In the genomic region with DNA sequence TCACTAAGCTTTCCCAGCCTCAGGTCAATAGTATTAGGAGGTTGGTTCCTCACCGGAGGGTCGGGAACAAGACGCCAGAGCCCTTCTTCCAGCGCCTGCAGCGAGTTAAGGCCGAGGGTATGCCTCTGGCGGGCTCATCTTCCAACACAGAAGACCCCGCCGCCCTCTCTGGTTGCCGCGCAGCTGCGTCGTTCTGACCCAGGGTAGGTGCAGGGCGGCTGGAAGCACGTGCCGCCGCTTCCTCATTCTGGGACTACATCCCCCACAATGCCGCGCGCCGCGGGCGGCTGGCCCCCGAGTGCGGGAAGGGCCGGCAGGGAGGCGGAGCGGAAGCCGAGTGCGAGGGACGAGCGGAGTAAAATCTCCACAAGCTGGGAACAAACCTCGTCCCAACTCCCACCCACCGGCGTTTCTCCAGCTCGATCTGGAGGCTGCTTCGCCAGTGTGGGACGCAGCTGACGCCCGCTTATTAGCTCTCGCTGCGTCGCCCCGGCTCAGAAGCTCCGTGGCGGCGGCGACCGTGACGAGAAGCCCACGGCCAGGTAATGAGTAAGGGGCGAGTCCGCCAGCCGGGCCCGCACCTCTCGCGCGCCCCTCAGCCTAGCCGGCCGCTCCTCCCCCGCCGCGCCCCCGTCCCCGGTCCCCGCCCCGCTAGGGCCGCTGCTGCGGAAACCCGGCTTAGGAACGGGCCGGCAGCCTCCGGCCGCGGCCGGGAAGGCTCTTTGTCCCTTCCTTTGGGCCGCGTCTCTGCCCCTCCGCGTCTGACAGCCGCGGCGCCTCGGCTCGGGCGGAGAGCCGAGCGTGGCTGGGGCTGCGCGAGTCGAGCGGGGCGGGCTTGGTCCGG, we compare ENCODE assay signal across 8 cellular contexts. TPM values are rescaled to one million over a fixed set of nuclear protein-coding genes. Genes with fewer than 3 reads are reported as not detected.
DNase-seq lines count a peak whose midpoint lies in the region; ATAC-seq, FAIRE-seq and TF ChIP-seq lines count a peak whose summit lies in the region.

Gene CCDC126, plus strand, starts transcription at position 319 of the 844 bp plus-strand sequence. CDS start 13,934 bp downstream, outside the sequence.

- no peak for TF ChIP-seq CTCF in mucosa of descending colon (IDR thresholded peaks at IDR 0.05)

- in situ Hi-C loops in Caki2 (cut with HindIII; ENCODE audit: low pct_unique_long_range_greater_than_20kb, low sequenced_read_pairs) = no loop called here

- peak within 1 kb of the TSS; percentile 91 for H3K9ac ChIP-seq in NT2/D1 (ENCODE audit: insufficient read length, low read depth)

- peak; percentile 86 for FAIRE-seq in HTR-8/SVneo (lab: Jason Lieb, UNC)

- DNase-seq in Caki2 (ENCODE audit: low read depth) = peak; percentile 90
- peak; percentile 92 for DNase-seq in HTR-8/SVneo (ENCODE audit: insufficient read length, low spot score)
- peak; percentile 93 for DNase-seq in NT2/D1 (ENCODE audit: low read depth, low spot score)
- peak; percentile 77 for DNase-seq in activated T-cell treated with anti-CD3 and anti-CD28 coated beads for 24 hours (ENCODE audit: low read depth)
- DNase-seq in epithelial cell of prostate (ENCODE audit: low read depth, low spot score) = peak; percentile 24
- DNase-seq in mucosa of descending colon = peak; percentile 94 to 96 (median 95)
- DNase-seq in stimulated activated CD8-positive, alpha-beta memory T cell treated with anti-CD3 and anti-CD28 coated beads, Interleukin-4, amount 100 ng/mL, for 1 hour (ENCODE audit: low read depth in 2 of 2, low spot score in 1 of 2) = peak; percentile 53 to 63

- H3K36me3 ChIP-seq in NT2/D1 (ENCODE audit: insufficient read depth, insufficient read length, low read length) = no peaks in the 10 kb centered on the region
- H3K36me3 ChIP-seq in mucosa of descending colon (ENCODE audit: low read depth) = no peaks in the 10 kb centered on the region

- H3K4me1 ChIP-seq in NT2/D1 (ENCODE audit: insufficient read depth, insufficient read length) = no peaks in the 10 kb centered on the region
- H3K4me1 ChIP-seq in mucosa of descending colon (ENCODE audit: low read depth) = peaks cover 9% of the 10 kb centered on the region

- H3K27ac ChIP-seq in epithelial cell of prostate = peak within 1 kb of the TSS; percentile 76

- H3K27me3 ChIP-seq in NT2/D1 (ENCODE audit: insufficient read depth, insufficient read length) = peaks cover 13% of the 10 kb centered on the region

- H3K9me3 ChIP-seq in NT2/D1 (ENCODE audit: insufficient read depth, low read length) = 0 out of 2 replicates have a peak, but pooled peaks cover 5% of the 10 kb centered on the region
- H3K9me3 ChIP-seq in mucosa of descending colon = no peaks in the 10 kb centered on the region

- H3K4me3 ChIP-seq in NT2/D1 (ENCODE audit: insufficient read length, low read depth) (peak within 1 kb of the TSS; percentile 83), mucosa of descending colon (peak within 1 kb of the TSS; percentile 74)

- intact Hi-C loops in mucosa of descending colon (cut with DNase I, micrococcal nuclease) = no loop called here

- ATAC-seq in GM21381 (IDR thresholded peaks at IDR 0.05; ENCODE audit: unreplicated experiment) = peak; percentile 87
- peak; percentile 99 for ATAC-seq in mucosa of descending colon

RNA-seq across cellular contexts. Expression of gene CCDC126, which starts in this region (rescaled TPM):
- 4.2 and 7.6 TPM in 2 replicates for total RNA-seq in Caki2 (2014; rRNA removed; shearing (Covaris generic); ENCODE audit: low replicate concordance)
- 10 to 100 TPM in 2 of 3 donors, 1 to 10 TPM in 1; 7.3 to 16.8 (median 10.4) TPM for total RNA-seq in mucosa of descending colon

Comparison
In these comparisons a context has a peak if more than half of its experiments do, and no peak if none do; other contexts are left out.
1. Peak in every context shown above with its lines: DNase-seq, ATAC-seq, H3K4me3 ChIP-seq and H3K27ac ChIP-seq.
2. DNase-seq: peak in every context shown above with its lines; median percentile 95 in mucosa of descending colon; 93 in NT2/D1; 92 in HTR-8/SVneo; 90 in Caki2; 77 in activated T-cell treated with anti-CD3 and anti-CD28 coated beads for 24 hours; 58 in stimulated activated CD8-positive, alpha-beta memory T cell treated with anti-CD3 and anti-CD28 coated beads, Interleukin-4, amount 100 ng/mL, for 1 hour; 24 in epithelial cell of prostate.